8 cellular contexts compared by ENCODE assay signal in genomic region chr19:7534531-7534980, GRCh38. TPM values are rescaled to one million over a fixed set of nuclear protein-coding genes. Genes with fewer than 3 reads are reported as not detected.
DNase-seq lines count a peak whose midpoint lies in the region; ATAC-seq and TF ChIP-seq lines count a peak whose summit lies in the region.

No MANE protein-coding gene starts in this region.

- H3K9me3 ChIP-seq in SJCRH30 (replicated peaks) = no peaks in the 10 kb centered on the region
- no peaks in the 10 kb centered on the region for H3K9me3 ChIP-seq in breast epithelium
- H3K9me3 ChIP-seq in iPS-18a (ENCODE audit: control insufficient read depth, low read depth, low read length) = no peaks in the 10 kb centered on the region

- H3K27ac ChIP-seq in SJCRH30 = peak overlapping the region; percentile 55; the same call in 1 of the 2 replicates
- H3K27ac ChIP-seq in breast epithelium = peak overlapping the region; percentile 89 to 94
- H3K27ac ChIP-seq in iPS-18a (ENCODE audit: low read length) = no peak overlapping the region

- H3K4me3 ChIP-seq in SJCRH30 (peak overlapping the region; percentile 65), breast epithelium (peak overlapping the region; percentile 85 to 87 (median 86)), iPS-18a (ENCODE audit: low read length) (peak overlapping the region; percentile 94)

- TF ChIP-seq CTCF in breast epithelium (IDR thresholded peaks at IDR 0.05) = no peak

- no peak for TF ChIP-seq POLR2A in breast epithelium (IDR thresholded peaks at IDR 0.05)

- DNase-seq in ELR (ENCODE audit: low read depth) = peak; percentile 86
- DNase-seq in SJCRH30 = peak; percentile 57 to 68
- peak in 1 of 2 donors; percentile 79 for DNase-seq in breast epithelium (ENCODE audit: low spot score in 2 of 2)
- DNase-seq in renal cortical epithelial cell (ENCODE audit: low read depth) = peak; percentile 67
- DNase-seq in GOT3 (lab: John Stamatoyannopoulos, UW) = no peak

- no peaks in the 10 kb centered on the region for H3K27me3 ChIP-seq in SJCRH30
- H3K27me3 ChIP-seq in breast epithelium = no peaks in the 10 kb centered on the region
- no peaks in the 10 kb centered on the region for H3K27me3 ChIP-seq in iPS-18a (ENCODE audit: control insufficient read depth, insufficient read depth, low read length)

- intact Hi-C loops in breast epithelium (cut with DNase I; ENCODE audit: low total_unique reads) = no loop called here

- H3K4me1 ChIP-seq in SJCRH30 (no peaks in the 10 kb centered on the region), breast epithelium (peaks cover 0 to 3% of the 10 kb centered on the region in 2 donors), iPS-18a (ENCODE audit: control insufficient read depth, low read depth, low read length) (no peaks in the 10 kb centered on the region)

- no peaks in the 10 kb centered on the region for H3K36me3 ChIP-seq in SJCRH30
- H3K36me3 ChIP-seq in breast epithelium = no peaks in the 10 kb centered on the region
- no peaks in the 10 kb centered on the region for H3K36me3 ChIP-seq in iPS-18a (ENCODE audit: control insufficient read depth, low read depth, low read length)

- ATAC-seq in HG03159 (IDR thresholded peaks at IDR 0.05; ENCODE audit: unreplicated experiment) (peak; percentile 7), GM19328 (IDR thresholded peaks at IDR 0.05; ENCODE audit: unreplicated experiment) (no peak)

- H3K9ac ChIP-seq in iPS-18a (ENCODE audit: low read length) = peak overlapping the region; percentile 45

RNA-seq across cellular contexts. Expression of gene PNPLA6, which starts 1.0 kb away (rescaled TPM):
- 14.2 and 17.3 TPM in 2 replicates for total RNA-seq in SJCRH30 (2014; rRNA removed; shearing (Covaris generic))
- 10 to 100 TPM; 35.8 to 56.4 (median 45.8) TPM for total RNA-seq in breast epithelium
- 79.7 and 149 TPM in 2 replicates for total RNA-seq in renal cortical epithelial cell

RNA-seq across cellular contexts. Expression of gene MCOLN1, which starts 12.1 kb away (rescaled TPM):
- 3.8 and 5.8 TPM in 2 replicates for total RNA-seq in SJCRH30 (2014; rRNA removed; shearing (Covaris generic))
- total RNA-seq in breast epithelium (10 to 100 TPM; 11.5 to 35.2 (median 16.4) TPM), renal cortical epithelial cell (3.1 and 5.7 TPM in 2 replicates)

RNA-seq across cellular contexts. Expression of gene ZNF358, which starts 18.7 kb away (rescaled TPM):
- total RNA-seq in SJCRH30 (2014; rRNA removed; shearing (Covaris generic)) = 28.8 and 33.8 TPM in 2 replicates
- 10 to 100 TPM; 34.0 to 65.3 (median 34.7) TPM for total RNA-seq in breast epithelium
- total RNA-seq in renal cortical epithelial cell = 10.9 and 27.1 TPM in 2 replicates

RNA-seq across cellular contexts. Expression of gene PEX11G, which starts 45.7 kb away (rescaled TPM):
- not detected in 2 replicates for total RNA-seq in SJCRH30 (2014; rRNA removed; shearing (Covaris generic))
- 1 to 10 TPM; 5.4 to 9.8 (median 7.2) TPM for total RNA-seq in breast epithelium
- total RNA-seq in renal cortical epithelial cell = 5.2 and 6.9 TPM in 2 replicates
